Comparison of ENCODE assay signal across 1 cellular context in the genomic region with DNA sequence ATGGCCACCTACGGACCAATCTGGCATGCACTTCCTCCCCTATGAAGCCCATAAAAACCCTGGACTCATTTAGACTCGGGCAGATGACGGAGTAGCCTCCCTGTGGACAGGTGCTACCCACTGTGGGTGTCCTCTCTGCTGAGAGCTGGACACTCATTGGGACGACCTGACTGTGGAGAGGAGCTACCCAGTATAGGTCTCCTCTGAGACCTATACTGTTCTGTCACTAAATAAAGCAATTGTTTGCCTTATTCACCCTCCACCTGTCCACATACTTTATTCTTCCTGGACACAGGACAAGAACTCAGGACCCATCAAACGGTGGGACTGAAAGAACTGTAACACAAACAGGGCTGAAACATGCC.
TF ChIP-seq lines count a peak whose summit lies in the region.

No MANE protein-coding gene starts in this region.

TF ChIP-seq in HepG2, 621 proteins besides CTCF, POLR2A, EP300 and RAD21:
- TF ChIP-seq CENPX (CRISPR knock-in tag; IDR thresholded peaks at IDR 0.05) (no peak), MIER2 (CRISPR knock-in tag; IDR thresholded peaks at IDR 0.05) (no peak)
TF ChIP-seq in HepG2: peak in this region for 0.
